9 cellular contexts compared by ENCODE assay signal in the genomic region with DNA sequence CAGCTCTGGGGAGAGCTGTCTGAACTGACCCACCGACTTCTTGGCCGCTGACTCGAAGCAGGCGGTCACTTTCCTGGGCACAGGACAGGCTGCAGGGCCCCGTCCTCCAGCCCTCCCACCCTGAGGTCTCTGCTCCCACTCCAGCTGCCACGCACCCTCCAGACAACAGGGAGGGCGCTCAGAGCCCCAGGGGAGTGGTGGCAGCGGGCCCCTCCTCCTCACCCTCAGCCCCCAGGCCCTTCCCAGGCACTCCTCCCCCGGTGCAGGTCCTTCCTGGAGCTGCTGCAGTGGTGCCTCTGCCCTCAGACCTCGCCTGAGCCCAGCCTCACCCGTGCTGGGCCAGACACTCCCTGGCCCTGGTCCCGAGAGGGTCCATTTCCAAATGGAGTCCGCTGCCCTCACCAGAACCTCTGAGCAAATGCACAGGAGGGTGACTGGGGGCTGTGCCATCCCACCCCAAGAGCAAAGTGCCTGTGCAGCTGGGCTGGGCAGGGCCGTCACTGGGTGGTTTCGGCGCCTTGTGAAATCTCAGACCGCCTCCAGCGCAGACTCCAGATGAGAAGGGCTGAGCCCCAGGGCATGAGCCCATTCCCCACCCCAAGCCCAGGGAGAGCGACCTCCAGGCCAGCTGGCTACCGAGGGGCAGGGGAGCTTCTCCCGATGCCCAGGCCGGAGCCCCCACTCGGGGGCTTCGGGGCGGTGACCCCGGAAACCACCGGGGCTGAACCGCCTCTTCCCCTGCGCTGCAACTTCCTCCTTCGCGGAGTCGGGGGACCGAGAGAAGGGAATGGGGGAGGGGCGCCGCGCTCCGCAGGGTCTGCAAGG. TPM values are rescaled to one million over a fixed set of nuclear protein-coding genes. Genes with fewer than 3 reads are reported as not detected.
DNase-seq lines count a peak whose midpoint lies in the region; ATAC-seq and TF ChIP-seq lines count a peak whose summit lies in the region.
"Had no signal": no experiment of that assay in that cellular context is flagged by ENCODE, and none has a peak within 500 bp of the region (broad histone marks: within the 10 kb centered on the region; RNA-seq: fewer than 3 reads in every experiment).

No MANE protein-coding gene starts in this region.

- H3K79me2 ChIP-seq in osteoblast (ENCODE audit: insufficient read depth, low read length), result peaks cover 3% of the 10 kb centered on the region

- peaks cover 11% of the 10 kb centered on the region for H3K4me1 ChIP-seq in osteoblast (ENCODE audit: insufficient read depth, low read length)

- H4K20me1 ChIP-seq in osteoblast (ENCODE audit: insufficient read depth, low read length), result peaks cover 13% of the 10 kb centered on the region

- POLR2A ChIA-PET in AG04450 (lab: Yijun Ruan, JAX), result no interaction called here

- peaks cover 8% of the 10 kb centered on the region for H3K36me3 ChIP-seq in osteoblast (ENCODE audit: insufficient read depth, low read length)

- peak overlapping the region; percentile 83 for H3K4me3 ChIP-seq in AG04450 (ENCODE audit: low read depth, low read length)
- H3K4me3 ChIP-seq in WI38 (ENCODE audit: low read depth, low read length), result peak overlapping the region; percentile 61
- peak overlapping the region; percentile 67 for H3K4me3 ChIP-seq in fibroblast of pulmonary artery (replicated peaks; ENCODE audit: low read depth, low read length)
- peak overlapping the region; percentile 85 for H3K4me3 ChIP-seq in osteoblast (ENCODE audit: insufficient read depth, low read length)

- TF ChIP-seq CTCF in AG04450 (IDR thresholded peaks at IDR 0.05; ENCODE audit: low read depth, low read length) (no peak), WI38 (IDR thresholded peaks at IDR 0.05; ENCODE audit: low read depth, low read length) (no peak), fibroblast of pulmonary artery (IDR thresholded peaks at IDR 0.05; ENCODE audit: low read length, missing control alignments) (no peak), osteoblast (IDR thresholded peaks at IDR 0.05; ENCODE audit: extremely low read depth, low read depth, low read length) (no peak)

- peak overlapping the region; percentile 88 for H3K4me2 ChIP-seq in osteoblast (ENCODE audit: insufficient read depth, low read length)

- no peaks in the 10 kb centered on the region for H3K27me3 ChIP-seq in AG04450 (ENCODE audit: control insufficient read depth, insufficient read depth, low read length)
- H3K27me3 ChIP-seq in osteoblast (ENCODE audit: insufficient read depth, low read length), result no peaks in the 10 kb centered on the region

- DNase-seq in AG04450 (ENCODE audit: low read depth, low spot score) (no peak), fibroblast of pulmonary artery (ENCODE audit: low read depth) (peak; percentile 22), osteoblast (ENCODE audit: insufficient read length, low spot score, missing footprints) (peak; percentile 98), T-helper 9 cell (no peak), NCI-H748 (lab: John Stamatoyannopoulos, UW; ENCODE audit: unreplicated experiment) (no peak)

- H3K9me3 ChIP-seq in AG04450 (ENCODE audit: control insufficient read depth, insufficient read depth, low read length) (no peaks in the 10 kb centered on the region; the same call in 1 of the 2 replicates), osteoblast (ENCODE audit: low read depth, low read length) (no peaks in the 10 kb centered on the region)

- CTCF ChIA-PET in AG04450 (lab: Charles Lee), result no interaction called here

- ATAC-seq in GM18909 (IDR thresholded peaks at IDR 0.05; ENCODE audit: poor library complexity, unreplicated experiment) (peak; percentile 7), HG03460 (IDR thresholded peaks at IDR 0.05; ENCODE audit: unreplicated experiment) (peak; percentile 12)

- peak overlapping the region; percentile 62 for H2AFZ ChIP-seq in osteoblast (ENCODE audit: low read length)

- peak overlapping the region; percentile 39 for H3K27ac ChIP-seq in AG04450 (ENCODE audit: low read depth, low read length)
- peak overlapping the region; percentile 12 for H3K27ac ChIP-seq in osteoblast (ENCODE audit: low read depth, low read length)

RNA-seq across cellular contexts. Expression of a gene that starts 0.7 kb away (rescaled TPM):
- 53.6 and 99.8 TPM in 2 replicates for polyA plus RNA-seq in AG04450 (2011; rRNA removed)
- polyA minus RNA-seq in AG04450 (2011; rRNA and poly(A)+ RNA removed), result 43.6 and 50.6 TPM in 2 replicates
- total RNA-seq in osteoblast, result 144 and 250 TPM in 2 replicates

RNA-seq across cellular contexts. Expression of a gene that starts 11.8 kb away (rescaled TPM):
- polyA plus RNA-seq in AG04450 (2011; rRNA removed), result not detected in 2 replicates
- polyA minus RNA-seq in AG04450 (2011; rRNA and poly(A)+ RNA removed), result not detected in 2 replicates
- under 0.01 and 0.29 TPM in 2 replicates for total RNA-seq in osteoblast
- total RNA-seq: myocyte had no signal

RNA-seq across cellular contexts. Expression of a gene that starts 12.8 kb away (rescaled TPM):
- polyA plus RNA-seq in AG04450 (2011; rRNA removed), result 9.1 and 13.5 TPM in 2 replicates
- polyA minus RNA-seq in AG04450 (2011; rRNA and poly(A)+ RNA removed), result 8.1 and 8.6 TPM in 2 replicates
- total RNA-seq in osteoblast, result 67.3 and 73.1 TPM in 2 replicates

RNA-seq across cellular contexts. Expression of a gene that starts 36.2 kb away (rescaled TPM):
- polyA plus RNA-seq in AG04450 (2011; rRNA removed), result 0.04 and 0.06 TPM in 2 replicates
- not detected in 2 replicates for polyA minus RNA-seq in AG04450 (2011; rRNA and poly(A)+ RNA removed)
- total RNA-seq in osteoblast, result not detected in 2 replicates

RNA-seq across cellular contexts. Expression of a gene that starts 56.1 kb away (rescaled TPM):
- 6.8 and 9.0 TPM in 2 replicates for polyA plus RNA-seq in AG04450 (2011; rRNA removed)
- polyA minus RNA-seq in AG04450 (2011; rRNA and poly(A)+ RNA removed), result 9.4 and 13.5 TPM in 2 replicates
- total RNA-seq in osteoblast, result 14.5 and 18.0 TPM in 2 replicates

Comparison
In these comparisons a context has a peak if more than half of its experiments do, and no peak if none do; other contexts are left out.
1. DNase-seq: peak in fibroblast of pulmonary artery (single experiment) and osteoblast (single experiment); none in AG04450 (single experiment), T-helper 9 cell (single experiment) and NCI-H748 (single experiment).
2. Peak in every context shown above with its lines, with median percentiles within 50 percentile points of each other: H3K4me3 ChIP-seq.